19 cellular contexts compared by ENCODE assay signal in the genomic region with DNA sequence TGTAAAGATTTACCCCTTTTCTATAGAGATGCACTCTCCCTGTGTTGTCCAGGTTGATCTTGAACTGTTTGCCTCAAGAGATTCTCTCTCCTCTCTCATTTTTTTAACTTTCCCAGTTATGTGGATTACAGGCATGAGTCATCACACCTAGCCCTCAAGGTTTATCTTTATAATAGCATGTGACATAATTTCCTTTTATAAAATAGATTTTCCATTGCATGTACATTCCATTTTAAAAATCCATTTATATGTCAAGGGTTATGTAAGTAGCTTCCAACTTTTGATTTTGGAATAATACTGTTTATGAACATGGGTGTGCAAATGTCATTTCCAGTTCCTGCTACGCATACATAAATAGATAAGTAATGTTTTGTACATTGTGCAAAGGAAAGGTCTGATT. TPM values are rescaled to one million over a fixed set of nuclear protein-coding genes. Genes with fewer than 3 reads are reported as not detected.
DNase-seq lines count a peak whose midpoint lies in the region; ATAC-seq and TF ChIP-seq lines count a peak whose summit lies in the region.
"Had no signal": no experiment of that assay in that cellular context is flagged by ENCODE, and none has a peak within 500 bp of the region (broad histone marks: within the 10 kb centered on the region; RNA-seq: fewer than 3 reads in every experiment).

No MANE protein-coding gene starts in this region.

- TF ChIP-seq POLR2A in transverse colon (IDR thresholded peaks at IDR 0.05) = no peak

- H3K36me3 ChIP-seq in OCI-LY3 (replicated peaks; ENCODE audit: low read depth, low read length) = peaks cover 28% of the 10 kb centered on the region
- peaks cover 5% of the 10 kb centered on the region for H3K36me3 ChIP-seq in WERI-Rb-1
- H3K36me3 ChIP-seq in transverse colon = no peaks in the 10 kb centered on the region
- H3K36me3 ChIP-seq: colonic mucosa, spleen had no signal

- peak; percentile 23 for DNase-seq in H4 (ENCODE audit: low spot score)
- DNase-seq in cardiac fibroblast (ENCODE audit: low read depth in 2 of 2) = peak; percentile 15 to 31
- peak; percentile 26 for DNase-seq in myocyte (ENCODE audit: low read depth)
- no peak for DNase-seq in WERI-Rb-1
- DNase-seq in NOMO-1 treated with DMSO at 0.1 percent for 48 hours (lab: John Stamatoyannopoulos, UW; ENCODE audit: unreplicated experiment) = no peak
- no peak for DNase-seq in transverse colon
- DNase-seq: activated CD8-positive, alpha-beta memory T cell treated with anti-CD3 and anti-CD28 coated beads, Interleukin-2, amount 10 ng/mL, durations not matched to agents 7 days and 5 days; colonic mucosa; erythroblast; H9; naive thymus-derived CD8-positive, alpha-beta T cell; NCI-H1694 treated with DMSO at 0.1 percent for 48 hours; NCI-H446 treated with DMSO at 0.1 percent for 48 hours; SIG-M5; spleen; testis had no signal

- peak overlapping the region; percentile 70 for H3K4me2 ChIP-seq in OCI-LY3 (ENCODE audit: low read length)

- no peak for ATAC-seq in GM21825 (IDR thresholded peaks at IDR 0.05; ENCODE audit: unreplicated experiment)
- ATAC-seq: activated CD8-positive, alpha-beta memory T cell treated with anti-CD3 and anti-CD28 coated beads, Interleukin-2, amount 10 ng/mL, durations not matched to agents 7 days and 5 days; naive thymus-derived CD8-positive, alpha-beta T cell had no signal

- H2AFZ ChIP-seq in OCI-LY3 (ENCODE audit: low read depth, low read length) = peak overlapping the region; percentile 33

- H3K9me3 ChIP-seq in OCI-LY3 (ENCODE audit: insufficient read depth, low read length) (peaks cover 9% of the 10 kb centered on the region; the same call in 1 of the 2 replicates), WERI-Rb-1 (ENCODE audit: severe bottlenecking) (no peaks in the 10 kb centered on the region), transverse colon (peaks cover 7 to 15% of the 10 kb centered on the region in 2 donors)
- H3K9me3 ChIP-seq: colonic mucosa, testis had no signal

- no peaks in the 10 kb centered on the region for H4K20me1 ChIP-seq in OCI-LY3 (ENCODE audit: insufficient read depth, low read length)

- no peaks in the 10 kb centered on the region for H3K27me3 ChIP-seq in OCI-LY3 (ENCODE audit: low read depth, low read length)
- H3K27me3 ChIP-seq in WERI-Rb-1 (ENCODE audit: insufficient read depth, low read depth, severe bottlenecking) = no peaks in the 10 kb centered on the region
- no peaks in the 10 kb centered on the region for H3K27me3 ChIP-seq in transverse colon
- H3K27me3 ChIP-seq: colonic mucosa, spleen, testis had no signal

- H3K4me1 ChIP-seq in OCI-LY3 (ENCODE audit: low read length) = peaks cover 34% of the 10 kb centered on the region
- H3K4me1 ChIP-seq in transverse colon = peaks cover 0 to 3% (median 0%) of the 10 kb centered on the region in 4 donors
- H3K4me1 ChIP-seq: colonic mucosa, testis had no signal

- in situ Hi-C loops in transverse colon (cut with MboI; ENCODE audit: low pct_ligation_motif_present in 1 of 4, low pct_unique_long_range_greater_than_20kb in 1 of 4, low sequenced_read_pairs in 3 of 4) = no loop called here

- 90 to 97% methylated on average over 1 of the region's 1 CpG for WGBS in transverse colon (ENCODE audit: low coverage in 1 of 2), 2 donors

- no peak for TF ChIP-seq EP300 in transverse colon (IDR thresholded peaks at IDR 0.05; ENCODE audit: low read depth)

- intact Hi-C loops in transverse colon (cut with DNase I; ENCODE audit: low total_unique reads) = no loop called here

- peak overlapping the region; percentile 17; the same call in 1 of the 2 replicates for H3K27ac ChIP-seq in OCI-LY3 (ENCODE audit: low read length)
- H3K27ac ChIP-seq in WERI-Rb-1 = no peak overlapping the region
- H3K27ac ChIP-seq in transverse colon = no peak overlapping the region
- H3K27ac ChIP-seq: colonic mucosa, spleen, testis had no signal

- peak overlapping the region; percentile 12; the same call in 1 of the 2 replicates for H3K9ac ChIP-seq in OCI-LY3 (ENCODE audit: low read length)

- no peak for TF ChIP-seq CTCF in OCI-LY3 (IDR thresholded peaks at IDR 0.05; ENCODE audit: low read depth, low read length)
- TF ChIP-seq CTCF in cardiac fibroblast (IDR thresholded peaks at IDR 0.05; ENCODE audit: low read depth, low read length) = no peak
- no peak for TF ChIP-seq CTCF in WERI-Rb-1 (IDR thresholded peaks at IDR 0.05; ENCODE audit: low read depth, low read length)
- no peak for TF ChIP-seq CTCF in transverse colon (IDR thresholded peaks at IDR 0.05)

- H3K4me3 ChIP-seq in OCI-LY3 (ENCODE audit: low read length) (peak overlapping the region; percentile 62), cardiac fibroblast (replicated peaks in 1 of 2; ENCODE audit: low read depth in 2 of 2, low read length in 2 of 2) (no peak overlapping the region), WERI-Rb-1 (ENCODE audit: low read depth, low read length) (no peak overlapping the region), transverse colon (no peak overlapping the region)
- H3K4me3 ChIP-seq: colonic mucosa, lung, spleen, testis had no signal

- peaks cover 6% of the 10 kb centered on the region for H3K79me2 ChIP-seq in OCI-LY3 (ENCODE audit: low read length)

RNA-seq across cellular contexts. Expression of gene ZNF721, which starts 20.6 kb away (rescaled TPM):
- 9.8 and 16.0 TPM in 2 replicates for total RNA-seq in H4 (2014; rRNA removed; shearing (Covaris generic))
- total RNA-seq in myocyte (25.2 and 25.9 TPM in 2 replicates), transverse colon (10 to 100 TPM; 20.6 to 46.0 (median 38.4) TPM)
- 11.5 TPM for polyA plus RNA-seq in myocyte (2012)

RNA-seq across cellular contexts. Expression of gene PIGG, which starts 20.6 kb away (rescaled TPM):
- 27.7 and 54.0 TPM in 2 replicates for total RNA-seq in H4 (2014; rRNA removed; shearing (Covaris generic))
- 23.5 and 27.2 TPM in 2 replicates for total RNA-seq in myocyte
- 43.1 TPM for polyA plus RNA-seq in myocyte (2012)
- 100 to 1,000 TPM in 1 of 4 donors, 10 to 100 TPM in 3; 46.6 to 202 (median 72.5) TPM for total RNA-seq in transverse colon

Comparison
In these comparisons a context has a peak if more than half of its experiments do, and no peak if none do; other contexts are left out.
1. DNase-seq: peak in H4 (single experiment), cardiac fibroblast (2 of 2) and myocyte (single experiment); none in WERI-Rb-1 (single experiment), NOMO-1 treated with DMSO at 0.1 percent for 48 hours (single experiment) and transverse colon (single experiment).